In the genomic region with DNA sequence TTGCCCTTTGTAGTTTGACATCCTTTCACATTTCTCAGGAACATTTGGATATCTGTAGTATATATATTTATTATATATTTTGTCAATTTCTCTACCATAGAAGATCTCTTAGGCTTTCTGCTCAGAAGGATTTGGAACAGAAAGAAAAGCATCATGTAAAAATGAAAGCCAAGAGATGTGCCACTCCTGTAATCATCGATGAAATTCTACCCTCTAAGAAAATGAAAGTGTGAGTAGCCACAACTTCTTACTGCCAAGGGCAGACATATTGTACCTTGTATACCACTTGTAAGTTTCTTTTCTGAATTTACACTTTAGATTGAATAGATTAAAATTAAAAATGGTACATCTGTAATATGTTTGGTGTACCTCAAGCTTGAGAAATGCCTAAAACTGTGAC, we compare ENCODE assay signal across 2 cellular contexts.
TF ChIP-seq lines count a peak whose summit lies in the region.

No MANE protein-coding gene starts in this region.

TF ChIP-seq in SK-N-SH, 30 proteins besides CTCF, POLR2A, EP300 and RAD21:
- TF ChIP-seq ELF1 (IDR thresholded peaks at IDR 0.05), result no peak
- no peak for TF ChIP-seq TCF12 (IDR thresholded peaks at IDR 0.05)
- TF ChIP-seq, protein P1, sequence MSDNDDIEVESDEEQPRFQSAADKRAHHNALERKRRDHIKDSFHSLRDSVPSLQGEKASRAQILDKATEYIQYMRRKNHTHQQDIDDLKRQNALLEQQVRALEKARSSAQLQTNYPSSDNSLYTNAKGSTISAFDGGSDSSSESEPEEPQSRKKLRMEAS (IDR thresholded peaks at IDR 0.05; ENCODE audit: low read depth), result no peak
- no peak for TF ChIP-seq FOSL2 (IDR thresholded peaks at IDR 0.05; ENCODE audit: borderline replicate concordance, low read depth)
- TF ChIP-seq RXRA (IDR thresholded peaks at IDR 0.05; ENCODE audit: borderline replicate concordance, low read depth), result no peak
- TF ChIP-seq, protein P2, sequence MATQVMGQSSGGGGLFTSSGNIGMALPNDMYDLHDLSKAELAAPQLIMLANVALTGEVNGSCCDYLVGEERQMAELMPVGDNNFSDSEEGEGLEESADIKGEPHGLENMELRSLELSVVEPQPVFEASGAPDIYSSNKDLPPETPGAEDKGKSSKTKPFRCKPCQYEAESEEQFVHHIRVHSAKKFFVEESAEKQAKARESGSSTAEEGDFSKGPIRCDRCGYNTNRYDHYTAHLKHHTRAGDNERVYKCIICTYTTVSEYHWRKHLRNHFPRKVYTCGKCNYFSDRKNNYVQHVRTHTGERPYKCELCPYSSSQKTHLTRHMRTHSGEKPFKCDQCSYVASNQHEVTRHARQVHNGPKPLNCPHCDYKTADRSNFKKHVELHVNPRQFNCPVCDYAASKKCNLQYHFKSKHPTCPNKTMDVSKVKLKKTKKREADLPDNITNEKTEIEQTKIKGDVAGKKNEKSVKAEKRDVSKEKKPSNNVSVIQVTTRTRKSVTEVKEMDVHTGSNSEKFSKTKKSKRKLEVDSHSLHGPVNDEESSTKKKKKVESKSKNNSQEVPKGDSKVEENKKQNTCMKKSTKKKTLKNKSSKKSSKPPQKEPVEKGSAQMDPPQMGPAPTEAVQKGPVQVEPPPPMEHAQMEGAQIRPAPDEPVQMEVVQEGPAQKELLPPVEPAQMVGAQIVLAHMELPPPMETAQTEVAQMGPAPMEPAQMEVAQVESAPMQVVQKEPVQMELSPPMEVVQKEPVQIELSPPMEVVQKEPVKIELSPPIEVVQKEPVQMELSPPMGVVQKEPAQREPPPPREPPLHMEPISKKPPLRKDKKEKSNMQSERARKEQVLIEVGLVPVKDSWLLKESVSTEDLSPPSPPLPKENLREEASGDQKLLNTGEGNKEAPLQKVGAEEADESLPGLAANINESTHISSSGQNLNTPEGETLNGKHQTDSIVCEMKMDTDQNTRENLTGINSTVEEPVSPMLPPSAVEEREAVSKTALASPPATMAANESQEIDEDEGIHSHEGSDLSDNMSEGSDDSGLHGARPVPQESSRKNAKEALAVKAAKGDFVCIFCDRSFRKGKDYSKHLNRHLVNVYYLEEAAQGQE (IDR thresholded peaks at IDR 0.05; ENCODE audit: low read depth, low read length), result no peak
- no peak for TF ChIP-seq JUND (IDR thresholded peaks at IDR 0.05)
- no peak for TF ChIP-seq YY1 (IDR thresholded peaks at IDR 0.05; ENCODE audit: low read depth)
- no peak for TF ChIP-seq RFX5 (IDR thresholded peaks at IDR 0.05; ENCODE audit: low read length)
- TF ChIP-seq, protein P3, sequence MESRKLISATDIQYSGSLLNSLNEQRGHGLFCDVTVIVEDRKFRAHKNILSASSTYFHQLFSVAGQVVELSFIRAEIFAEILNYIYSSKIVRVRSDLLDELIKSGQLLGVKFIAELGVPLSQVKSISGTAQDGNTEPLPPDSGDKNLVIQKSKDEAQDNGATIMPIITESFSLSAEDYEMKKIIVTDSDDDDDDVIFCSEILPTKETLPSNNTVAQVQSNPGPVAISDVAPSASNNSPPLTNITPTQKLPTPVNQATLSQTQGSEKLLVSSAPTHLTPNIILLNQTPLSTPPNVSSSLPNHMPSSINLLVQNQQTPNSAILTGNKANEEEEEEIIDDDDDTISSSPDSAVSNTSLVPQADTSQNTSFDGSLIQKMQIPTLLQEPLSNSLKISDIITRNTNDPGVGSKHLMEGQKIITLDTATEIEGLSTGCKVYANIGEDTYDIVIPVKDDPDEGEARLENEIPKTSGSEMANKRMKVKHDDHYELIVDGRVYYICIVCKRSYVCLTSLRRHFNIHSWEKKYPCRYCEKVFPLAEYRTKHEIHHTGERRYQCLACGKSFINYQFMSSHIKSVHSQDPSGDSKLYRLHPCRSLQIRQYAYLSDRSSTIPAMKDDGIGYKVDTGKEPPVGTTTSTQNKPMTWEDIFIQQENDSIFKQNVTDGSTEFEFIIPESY (IDR thresholded peaks at IDR 0.05; ENCODE audit: borderline replicate concordance, low read depth), result no peak
- TF ChIP-seq NRF1 (IDR thresholded peaks at IDR 0.05; ENCODE audit: low read depth, low read length), result no peak
- TF ChIP-seq GABPA (IDR thresholded peaks at IDR 0.05; ENCODE audit: low read depth), result no peak
- no peak for TF ChIP-seq EZH2phosphoT487 (IDR thresholded peaks at IDR 0.05; ENCODE audit: borderline replicate concordance, low read depth)

TF ChIP-seq in SK-N-SH treated with all-trans-retinoic acid at 6 μM for 48 hours, 23 proteins besides CTCF, POLR2A, EP300 and RAD21 (continued from another document):
- TF ChIP-seq PPARA (CRISPR knock-in tag; IDR thresholded peaks at IDR 0.05; ENCODE audit: borderline replicate concordance) (no peak), BACH2 (CRISPR knock-in tag; IDR thresholded peaks at IDR 0.05; ENCODE audit: borderline replicate concordance) (no peak), TCF4 (CRISPR knock-in tag; IDR thresholded peaks at IDR 0.05; ENCODE audit: borderline replicate concordance) (no peak), ZFP3 (CRISPR knock-in tag; IDR thresholded peaks at IDR 0.05) (no peak)
